8 cellular contexts compared by ENCODE assay signal in the genomic region with DNA sequence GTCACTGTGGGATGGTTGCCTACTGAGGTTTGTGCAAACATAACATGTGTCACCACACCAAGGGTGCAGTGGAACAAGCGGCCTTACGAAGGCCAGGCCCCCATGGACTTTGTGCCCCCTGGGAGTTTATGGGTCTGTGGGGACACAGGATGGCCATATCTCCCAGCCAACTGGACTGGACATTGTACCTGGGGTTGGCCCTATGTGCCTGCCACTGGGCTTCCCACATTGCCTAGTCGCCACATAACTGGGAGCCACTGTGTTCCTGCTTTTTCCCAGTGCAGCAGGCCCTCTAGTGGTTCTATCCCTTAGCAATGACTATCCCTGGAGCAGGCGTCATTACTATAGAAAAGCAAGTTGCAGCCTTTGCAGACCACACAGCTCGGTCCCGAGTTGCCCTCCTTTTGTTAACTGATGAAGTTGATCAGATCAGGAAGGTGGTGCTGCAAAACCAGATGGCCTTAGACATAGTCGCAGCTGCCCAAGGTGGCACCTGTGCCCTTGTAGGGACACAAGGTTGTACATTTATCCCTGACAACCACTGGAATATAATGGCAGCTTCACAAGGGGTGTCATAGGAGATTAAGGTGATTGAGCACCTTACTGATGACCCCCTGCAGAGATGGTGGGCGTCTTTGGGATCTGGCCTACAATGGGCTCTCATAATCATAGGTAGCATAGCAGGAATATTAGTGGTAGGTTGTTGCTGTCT. TPM values are rescaled to one million over a fixed set of nuclear protein-coding genes. Genes with fewer than 3 reads are reported as not detected.
DNase-seq lines count a peak whose midpoint lies in the region; ATAC-seq and TF ChIP-seq lines count a peak whose summit lies in the region.

No MANE protein-coding gene starts in this region.

- H3K27ac Mint-ChIP-seq in MCF 10A (ENCODE audit: low read depth, unreplicated experiment): no peak overlapping the region

- no peak overlapping the region for H2AFZ ChIP-seq in DND-41 (ENCODE audit: low read depth, low read length)

- no TSS peak for BruUV-seq in MCF 10A (replicated peaks; lab: Mats Ljungman, UMichigan)

- ATAC-seq in DND-41 (ENCODE audit: insufficient read depth, low read depth): no peak
- ATAC-seq in activated CD4-positive, CD25-positive, alpha-beta regulatory T cell treated with anti-CD3 and anti-CD28 coated beads, Interleukin-2, amount 50 U/mL, for 24 hours: no peak
- no peak for ATAC-seq in HG02840 (IDR thresholded peaks at IDR 0.05; ENCODE audit: low FRiP score, unreplicated experiment)

- peaks cover 27% of the 10 kb centered on the region for H3K4me1 ChIP-seq in DND-41 (ENCODE audit: insufficient read depth, low read length)

- H3K36me3 Mint-ChIP-seq in MCF 10A (ENCODE audit: insufficient read depth, unreplicated experiment): no peaks in the 10 kb centered on the region

- no peak overlapping the region for H3K27ac ChIP-seq in DND-41 (ENCODE audit: low read length)

- H3K4me1 Mint-ChIP-seq in MCF 10A (ENCODE audit: insufficient read depth, unreplicated experiment): peaks cover 9% of the 10 kb centered on the region

- no peak overlapping the region for H3K4me3 Mint-ChIP-seq in MCF 10A (ENCODE audit: unreplicated experiment)

- CTCF ChIA-PET in MCF 10A (lab: Yijun Ruan, JAX): interaction anchor here (0.5 to 8.9 kb wide), 23 partner anchors 9 to 781 kb away, joined by 3 to 152 read pairs (median 4); partner anchors contain the start of genes ANG, CCNB1IP1, RNASE12 and RNASE4

- H4K20me1 ChIP-seq in DND-41 (ENCODE audit: insufficient read depth, low read length): no peaks in the 10 kb centered on the region

- POLR2A ChIA-PET in MCF 10A (lab: Yijun Ruan, JAX): interaction anchor here (0.6 to 1.6 kb wide), 2 partner anchors 137 to 279 kb away, joined by 3 read pairs; no protein-coding TSS in a partner anchor

- H3K4me2 ChIP-seq in DND-41 (ENCODE audit: insufficient read depth, low read length): no peak overlapping the region

- H3K36me3 ChIP-seq in DND-41 (ENCODE audit: insufficient read depth, low read length): no peaks in the 10 kb centered on the region

- peaks cover 11% of the 10 kb centered on the region for H3K27me3 ChIP-seq in DND-41 (ENCODE audit: insufficient read depth, low read length, poor library complexity)

- intact Hi-C loops in MCF 10A (cut with micrococcal nuclease): loop anchor here (1.0 kb wide), 3 partner anchors 75 to 152 kb away; partner anchors contain the start of gene OSGEP

- no peaks in the 10 kb centered on the region for H3K27me3 Mint-ChIP-seq in MCF 10A (ENCODE audit: insufficient read depth, unreplicated experiment)

- DNase-seq in DND-41 (no peak), Kasumi-1 (lab: John Stamatoyannopoulos, UW) (peak; percentile 65 to 69), MCF 10A (ENCODE audit: unreplicated experiment) (peak; percentile 60), myocyte (ENCODE audit: low read depth) (peak; percentile 15), midbrain (lab: John Stamatoyannopoulos, UW) (no peak)
- DNase-seq in stimulated activated CD8-positive, alpha-beta memory T cell treated with anti-CD3 and anti-CD28 coated beads, Interleukin-4, amount 100 ng/mL, for 48 hours: no peak

- H3K79me2 ChIP-seq in DND-41 (ENCODE audit: insufficient read depth, low read length): no peaks in the 10 kb centered on the region

- no peaks in the 10 kb centered on the region for H3K9me3 ChIP-seq in DND-41 (ENCODE audit: insufficient read depth, low read length, severe bottlenecking)

- TF ChIP-seq CTCF in DND-41 (IDR thresholded peaks at IDR 0.05; ENCODE audit: borderline replicate concordance, extremely low read depth, low read length, poor library complexity, severe bottlenecking): peak; percentile 41
- TF ChIP-seq CTCF in MCF 10A (IDR thresholded peaks at IDR 0.05; ENCODE audit: unreplicated experiment): peak; percentile 54

- no peaks in the 10 kb centered on the region for H3K9me3 Mint-ChIP-seq in MCF 10A (ENCODE audit: unreplicated experiment)

- no peak overlapping the region for H3K4me3 ChIP-seq in DND-41 (ENCODE audit: low read depth in 1 of 2, low read length in 2 of 2)

- no peak overlapping the region for H3K9ac ChIP-seq in DND-41 (ENCODE audit: low read depth, low read length)

RNA-seq across cellular contexts. Expression of gene RNASE12, which starts 15.2 kb away (rescaled TPM):
- total RNA-seq in MCF 10A (2022) (not detected in 2 replicates), myocyte (not detected in 2 replicates)
- polyA plus RNA-seq in myocyte (2012): not detected

RNA-seq across cellular contexts. Expression of gene RNASE11, which starts 18.5 kb away (rescaled TPM):
- total RNA-seq in MCF 10A (2022) (not detected in 2 replicates), myocyte (not detected in 2 replicates)
- not detected for polyA plus RNA-seq in myocyte (2012)

RNA-seq across cellular contexts. Expression of gene OR6S1, which starts 35.1 kb away (rescaled TPM):
- not detected in 2 replicates for total RNA-seq in MCF 10A (2022)
- not detected in 2 replicates for total RNA-seq in myocyte
- polyA plus RNA-seq in myocyte (2012): not detected

RNA-seq across cellular contexts. Expression of gene RNASE9, which starts 45.5 kb away (rescaled TPM):
- not detected in 2 replicates for total RNA-seq in MCF 10A (2022)
- total RNA-seq in myocyte: not detected in 2 replicates
- not detected for polyA plus RNA-seq in myocyte (2012)

Comparison
In these comparisons a context has a peak if more than half of its experiments do, and no peak if none do; other contexts are left out.
1. DNase-seq: peak in Kasumi-1 (2 of 2), MCF 10A (single experiment) and myocyte (single experiment); none in DND-41 (single experiment), midbrain (single experiment) and stimulated activated CD8-positive, alpha-beta memory T cell treated with anti-CD3 and anti-CD28 coated beads, Interleukin-4, amount 100 ng/mL, for 48 hours (single experiment).